Comparison of ENCODE assay signal across 19 cellular contexts in the genomic region with DNA sequence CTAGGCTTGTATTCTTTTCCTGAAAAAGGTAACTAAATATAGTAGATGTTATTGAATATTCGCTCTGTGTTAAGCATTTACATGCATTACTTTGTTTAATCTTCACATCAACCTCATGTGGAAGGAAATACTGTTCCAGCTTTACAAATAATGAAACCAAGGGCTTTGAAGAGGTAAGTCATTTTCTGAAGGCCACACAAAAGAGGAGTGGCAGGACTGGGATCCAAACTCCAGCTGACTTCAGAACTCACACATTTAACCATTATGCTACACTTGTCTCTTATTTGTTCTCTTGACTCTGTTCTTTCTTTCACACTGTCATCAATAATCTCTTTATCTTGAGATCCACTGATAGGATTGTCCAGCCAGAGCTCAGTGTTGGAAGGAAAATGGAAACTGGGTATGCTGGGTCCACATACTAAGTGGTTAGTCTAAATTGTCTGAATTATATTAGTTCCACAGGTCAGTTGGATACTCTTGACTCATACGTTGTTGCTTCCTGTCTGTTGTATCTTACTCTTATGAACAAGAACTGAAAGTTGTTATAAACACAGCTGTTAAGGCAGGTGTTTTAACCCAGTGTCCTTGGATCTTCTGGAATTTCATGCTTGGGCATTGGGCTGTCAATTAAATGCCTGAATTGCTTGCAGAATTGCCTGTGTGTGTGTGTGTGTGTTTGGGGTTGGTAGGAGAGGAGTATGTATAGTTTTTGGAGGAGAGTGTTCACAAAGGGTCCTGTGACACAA.
DNase-seq lines count a peak whose midpoint lies in the region; ATAC-seq, FAIRE-seq and TF ChIP-seq lines count a peak whose summit lies in the region.
"Had no signal": no experiment of that assay in that cellular context is flagged by ENCODE, and none has a peak within 500 bp of the region (broad histone marks: within the 10 kb centered on the region; RNA-seq: fewer than 3 reads in every experiment).

No MANE protein-coding gene starts in this region.

- H3K36me3 ChIP-seq in endothelial cell of umbilical vein (ENCODE audit: control insufficient read depth in 2 of 2, extremely low read depth in 1 of 2, insufficient read depth in 2 of 2, low read length in 2 of 2), result no peaks in the 10 kb centered on the region

- no TSS peak for BruUV-seq in endothelial cell of umbilical vein (replicated peaks; lab: Mats Ljungman, UMichigan)

- H3K27me3 ChIP-seq in endothelial cell of umbilical vein (ENCODE audit: control insufficient read depth in 2 of 2, insufficient read depth in 2 of 2, low read length in 2 of 2), result no peaks in the 10 kb centered on the region

- no peaks in the 10 kb centered on the region for H4K20me1 ChIP-seq in endothelial cell of umbilical vein (replicated peaks; ENCODE audit: control insufficient read depth, extremely low read depth, insufficient read depth, low read length)

- CTCF ChIA-PET in endothelial cell of umbilical vein (lab: Charles Lee), result interaction anchor here (1.7 to 2.2 kb wide), 3 partner anchors 10 to 13 kb away, joined by 5 to 8 read pairs (median 7); no protein-coding TSS in a partner anchor

- H3K9ac ChIP-seq in endothelial cell of umbilical vein (replicated peaks; ENCODE audit: extremely low read depth, insufficient read depth, low read length), result no peak overlapping the region

- no peaks in the 10 kb centered on the region for H3K9me1 ChIP-seq in endothelial cell of umbilical vein (replicated peaks; ENCODE audit: control insufficient read depth, extremely low read depth, insufficient read depth, low read length)

- H3K79me2 ChIP-seq in endothelial cell of umbilical vein (ENCODE audit: control insufficient read depth, insufficient read depth, low read length), result no peaks in the 10 kb centered on the region

- no peak for TF ChIP-seq POLR2A in endothelial cell of umbilical vein (IDR thresholded peaks at IDR 0.05; ENCODE audit: low read depth, low read length)

- no peak for TF ChIP-seq CTCF in endothelial cell of umbilical vein (IDR thresholded peaks at IDR 0.05; ENCODE audit: extremely low read depth in 1 of 2, insufficient read depth in 1 of 2, low read depth in 1 of 2, low read length in 2 of 2)
- TF ChIP-seq CTCF in glutamatergic neuron (IDR thresholded peaks at IDR 0.05; ENCODE audit: partially characterized antibody, unreplicated experiment), result no peak
- TF ChIP-seq CTCF in D721Med (IDR thresholded peaks at IDR 0.05; ENCODE audit: insufficient read depth, missing control alignments), result no peak

- H3K4me3 Mint-ChIP-seq in glutamatergic neuron (ENCODE audit: unreplicated experiment), result no peak overlapping the region
- H3K4me3 Mint-ChIP-seq: brain had no signal

- dilution Hi-C loops in endothelial cell of umbilical vein (cut with MboI; ENCODE audit: extremely low pct_ligation_motif_present, low sequenced_read_pairs), result no loop called here

- H3K36me3 Mint-ChIP-seq in glutamatergic neuron (ENCODE audit: unreplicated experiment), result no peaks in the 10 kb centered on the region

- FAIRE-seq in endothelial cell of umbilical vein (lab: Jason Lieb, UNC) (peak; percentile 56), D721Med (lab: Jason Lieb, UNC) (no peak)
- FAIRE-seq: GM18507 had no signal

- H3K9me3 Mint-ChIP-seq in glutamatergic neuron (ENCODE audit: unreplicated experiment), result peaks cover 2% of the 10 kb centered on the region

- H2AFZ ChIP-seq in endothelial cell of umbilical vein (ENCODE audit: low read depth, low read length), result no peak overlapping the region

- H3K27me3 Mint-ChIP-seq in glutamatergic neuron (ENCODE audit: unreplicated experiment), result no peaks in the 10 kb centered on the region
- H3K27me3 Mint-ChIP-seq: IgD-negative memory B cell had no signal

- ATAC-seq in GM21447 (IDR thresholded peaks at IDR 0.05; ENCODE audit: unreplicated experiment) (peak; percentile 76), HG03139 (IDR thresholded peaks at IDR 0.05; ENCODE audit: unreplicated experiment) (no peak)

- no peak overlapping the region for H3K27ac Mint-ChIP-seq in glutamatergic neuron (ENCODE audit: unreplicated experiment)
- H3K27ac Mint-ChIP-seq: IgD-negative memory B cell had no signal

- intact Hi-C loops in endothelial cell of umbilical vein (cut with micrococcal nuclease), result loop anchor here (2.0 kb wide), 1 partner anchor 25 kb away; no protein-coding TSS in a partner anchor

- H3K27ac ChIP-seq in endothelial cell of umbilical vein (ENCODE audit: insufficient read depth, low read depth, low read length), result no peak overlapping the region

- H3K4me1 ChIP-seq in endothelial cell of umbilical vein (ENCODE audit: control insufficient read depth, extremely low read depth, insufficient read depth, low read length), result peaks cover 7% of the 10 kb centered on the region

- POLR2A ChIA-PET in endothelial cell of umbilical vein (lab: Charles Lee), result interaction anchor here (1.0 kb wide), 1 partner anchor 66 kb away, joined by 3 read pairs; the partner anchor contains the start of gene TLE4

- H3K4me3 ChIP-seq in endothelial cell of umbilical vein (replicated peaks in 1 of 3; ENCODE audit: insufficient read depth in 1 of 3, low read depth in 1 of 3, low read length in 3 of 3), result no peak overlapping the region

- H3K4me2 ChIP-seq in endothelial cell of umbilical vein (ENCODE audit: insufficient read depth, low read length), result peak overlapping the region; percentile 28

- H3K9me3 ChIP-seq in endothelial cell of umbilical vein (replicated peaks; ENCODE audit: control insufficient read depth, insufficient read depth, low read length), result no peaks in the 10 kb centered on the region

- DNase-seq in A172 (ENCODE audit: low spot score), result peak; percentile 31
- peak; percentile 85 for DNase-seq in LHCN-M2 (ENCODE audit: low read depth)
- DNase-seq in endothelial cell of umbilical vein (ENCODE audit: low read depth, low spot score), result peak; percentile 56
- DNase-seq in glutamatergic neuron, result no peak
- no peak for DNase-seq in NAMALWA (ENCODE audit: low spot score)
- no peak for DNase-seq in D721Med (ENCODE audit: insufficient read length, low spot score)
- DNase-seq: activated CD4-positive, alpha-beta T cell treated with anti-CD3 and anti-CD28 coated beads, Interleukin-2, amount 50 U/mL, for 1 hour; activated effector memory CD4-positive, alpha-beta T cell treated with Interleukin-2 at 50 U/mL for 16 hours; COR-L47; effector CD4-positive, alpha-beta T cell; NCI-H345; occipital lobe; SIG-M5; T1000 had no signal

- H3K4me1 Mint-ChIP-seq in glutamatergic neuron (ENCODE audit: low read depth, unreplicated experiment), result peaks cover 5% of the 10 kb centered on the region

TF ChIP-seq in endothelial cell of umbilical vein, 7 proteins besides CTCF, POLR2A, EP300 and RAD21:
- TF ChIP-seq POLR2AphosphoS5 (IDR thresholded peaks at IDR 0.05; ENCODE audit: insufficient read depth, low read depth, low read length) (no peak), MAX (IDR thresholded peaks at IDR 0.05; ENCODE audit: insufficient read depth, insufficient read length) (no peak), MYC (IDR thresholded peaks at IDR 0.05; ENCODE audit: low read depth, low read length) (no peak), GATA2 (IDR thresholded peaks at IDR 0.05; ENCODE audit: insufficient read depth, insufficient read length, low read depth, low read length) (no peak), FOS (IDR thresholded peaks at IDR 0.05; ENCODE audit: borderline replicate concordance, insufficient read depth, low read length) (peak; percentile 19), JUN (IDR thresholded peaks at IDR 0.05; ENCODE audit: borderline replicate concordance, insufficient read depth, insufficient read length, low read depth) (no peak)

Comparison
In these comparisons a context has a peak if more than half of its experiments do, and no peak if none do; other contexts are left out.
1. DNase-seq: peak in A172 (single experiment), LHCN-M2 (single experiment) and endothelial cell of umbilical vein (single experiment); none in glutamatergic neuron (single experiment), NAMALWA (single experiment) and D721Med (single experiment).